In genomic region chr19:47203254-47203653, GRCh38 we compare ENCODE assay signal across 26 cellular contexts. TPM values are rescaled to one million over a fixed set of nuclear protein-coding genes. Genes with fewer than 3 reads are reported as not detected.
DNase-seq lines count a peak whose midpoint lies in the region; ATAC-seq, FAIRE-seq and TF ChIP-seq lines count a peak whose summit lies in the region.
"Had no signal": no experiment of that assay in that cellular context is flagged by ENCODE, and none has a peak within 500 bp of the region (broad histone marks: within the 10 kb centered on the region; RNA-seq: fewer than 3 reads in every experiment).

No MANE protein-coding gene starts in this region.

- no peaks in the 10 kb centered on the region for H3K27me3 ChIP-seq in endodermal cell (ENCODE audit: control insufficient read depth, insufficient read depth, low read length, poor library complexity, severe bottlenecking)
- H3K27me3 ChIP-seq: BLaER1 treated with 17β-estradiol and CSF1 and Interleukin-3, amounts not matched to agents 10 nM and 100 nM; dorsolateral prefrontal cortex; neutrophil had no signal

- DNase-seq in activated T-cell treated with anti-CD3 and anti-CD28 coated beads, Interleukin-2, amount 50 U/mL, for 72 hours, result no peak
- DNase-seq in activated T-cell treated with anti-CD3 and anti-CD28 coated beads, Interleukin-2, amount 50 U/mL, for 1 hour, result no peak
- DNase-seq in NCI-H460 (ENCODE audit: extremely low read depth, low read depth) (peak; percentile 38), endodermal cell (no peak), GM12892 (ENCODE audit: insufficient read length) (no peak), NCI-H510A (lab: John Stamatoyannopoulos, UW) (no peak)
- DNase-seq: ACHN; activated CD4-positive, alpha-beta T cell treated with anti-CD3 and anti-CD28 coated beads, Interleukin-2, amount 50 U/mL, for 48 hours; activated T-cell treated with anti-CD3 and anti-CD28 coated beads for 4 hours; aorta; Calu3; central memory CD4-positive, alpha-beta T cell; DND-41; dorsolateral prefrontal cortex; Karpas-422; mammary epithelial cell; NCI-H1694 treated with DMSO at 0.1 percent for 48 hours; NCI-H69; psoas muscle; substantia nigra had no signal

- 96 to 97% methylated on average over 3 of the region's 3 CpGs for WGBS in endodermal cell (ENCODE audit: insufficient coverage in 1 of 2, insufficient read length in 1 of 2), 2 experiments

- H3K36me3 ChIP-seq in endodermal cell (ENCODE audit: control insufficient read depth, insufficient read depth, low read length), result peaks cover 82% of the 10 kb centered on the region

- H3K9ac ChIP-seq in endodermal cell (ENCODE audit: extremely low read depth, low read length, poor library complexity, severe bottlenecking), result no peak overlapping the region

- H3K4me1 Mint-ChIP-seq in activated T-cell treated with anti-CD3 and anti-CD28 coated beads, Interleukin-2, amount 50 U/mL, for 72 hours (ENCODE audit: low read depth), result peaks cover 11% of the 10 kb centered on the region
- peaks cover 6% of the 10 kb centered on the region for H3K4me1 Mint-ChIP-seq in endodermal cell
- peaks cover 19% of the 10 kb centered on the region for H3K4me1 Mint-ChIP-seq in stimulated activated memory B cell treated with anti-CD40 and anti-IgM and Interleukin-4, amounts not matched to agents 10 μg/mL and 1 μg/mL and 100 μg/mL, for 72 hours

- H3K4me1 ChIP-seq in endodermal cell (ENCODE audit: control insufficient read depth, insufficient read depth, low read length), result no peaks in the 10 kb centered on the region
- H3K4me1 ChIP-seq: psoas muscle had no signal

- no peaks in the 10 kb centered on the region for H3K9me3 Mint-ChIP-seq in activated T-cell treated with anti-CD3 and anti-CD28 coated beads, Interleukin-2, amount 50 U/mL, for 72 hours
- no peaks in the 10 kb centered on the region for H3K9me3 Mint-ChIP-seq in endodermal cell
- H3K9me3 Mint-ChIP-seq in stimulated activated memory B cell treated with anti-CD40 and anti-IgM and Interleukin-4, amounts not matched to agents 10 μg/mL and 1 μg/mL and 100 μg/mL, for 72 hours, result no peaks in the 10 kb centered on the region

- no peaks in the 10 kb centered on the region for H3K9me3 ChIP-seq in endodermal cell (ENCODE audit: control insufficient read depth, low read length)
- H3K9me3 ChIP-seq: BLaER1 treated with 17β-estradiol and CSF1 and Interleukin-3, amounts not matched to agents 10 nM and 100 nM; neutrophil; psoas muscle had no signal

- H3K27ac Mint-ChIP-seq in activated T-cell treated with anti-CD3 and anti-CD28 coated beads, Interleukin-2, amount 50 U/mL, for 72 hours, result peak overlapping the region; percentile 1
- H3K27ac Mint-ChIP-seq in endodermal cell, result peak overlapping the region; percentile 16
- H3K27ac Mint-ChIP-seq in stimulated activated memory B cell treated with anti-CD40 and anti-IgM and Interleukin-4, amounts not matched to agents 10 μg/mL and 1 μg/mL and 100 μg/mL, for 72 hours, result peak overlapping the region; percentile 79

- H3K36me3 Mint-ChIP-seq in activated T-cell treated with anti-CD3 and anti-CD28 coated beads, Interleukin-2, amount 50 U/mL, for 72 hours (ENCODE audit: insufficient read depth in 2 of 2), result peaks cover 13 to 44% of the 10 kb centered on the region in 2 donors
- peaks cover 82% of the 10 kb centered on the region for H3K36me3 Mint-ChIP-seq in endodermal cell (ENCODE audit: low read depth)
- peaks cover 65% of the 10 kb centered on the region for H3K36me3 Mint-ChIP-seq in stimulated activated memory B cell treated with anti-CD40 and anti-IgM and Interleukin-4, amounts not matched to agents 10 μg/mL and 1 μg/mL and 100 μg/mL, for 72 hours

- no peak overlapping the region for H3K4me3 Mint-ChIP-seq in activated T-cell treated with anti-CD3 and anti-CD28 coated beads, Interleukin-2, amount 50 U/mL, for 72 hours
- no peak overlapping the region for H3K4me3 Mint-ChIP-seq in endodermal cell
- H3K4me3 Mint-ChIP-seq in stimulated activated memory B cell treated with anti-CD40 and anti-IgM and Interleukin-4, amounts not matched to agents 10 μg/mL and 1 μg/mL and 100 μg/mL, for 72 hours, result no peak overlapping the region
- H3K4me3 Mint-ChIP-seq: activated naive CD8-positive, alpha-beta T cell had no signal

- TF ChIP-seq POLR2A in GM12892 (IDR thresholded peaks at IDR 0.05; ENCODE audit: low read depth, low read length), result no peak

- no peaks in the 10 kb centered on the region for H3K27me3 Mint-ChIP-seq in activated T-cell treated with anti-CD3 and anti-CD28 coated beads, Interleukin-2, amount 50 U/mL, for 72 hours (ENCODE audit: low read depth)
- no peaks in the 10 kb centered on the region for H3K27me3 Mint-ChIP-seq in endodermal cell (ENCODE audit: insufficient read depth)
- no peaks in the 10 kb centered on the region for H3K27me3 Mint-ChIP-seq in stimulated activated memory B cell treated with anti-CD40 and anti-IgM and Interleukin-4, amounts not matched to agents 10 μg/mL and 1 μg/mL and 100 μg/mL, for 72 hours
- H3K27me3 Mint-ChIP-seq: activated naive CD8-positive, alpha-beta T cell had no signal

- no peak for ATAC-seq in activated T-cell treated with anti-CD3 and anti-CD28 coated beads, Interleukin-2, amount 50 U/mL, for 72 hours (replicated peaks in 1 of 2)
- ATAC-seq in stimulated activated memory B cell treated with anti-CD40 and anti-IgM and Interleukin-4, amounts not matched to agents 10 μg/mL and 1 μg/mL and 100 μg/mL, for 72 hours, result no peak
- ATAC-seq in HG03469 (IDR thresholded peaks at IDR 0.05; ENCODE audit: unreplicated experiment), result no peak
- ATAC-seq: psoas muscle had no signal

- no peak for FAIRE-seq in GM12892 (lab: Jason Lieb, UNC)
- FAIRE-seq: H1 had no signal

- no peak overlapping the region for H3K4me3 ChIP-seq in endodermal cell (ENCODE audit: low read length)
- H3K4me3 ChIP-seq: BLaER1 treated with 17β-estradiol and CSF1 and Interleukin-3, amounts not matched to agents 10 nM and 100 nM; dorsolateral prefrontal cortex; psoas muscle had no signal

- H3K27ac ChIP-seq in endodermal cell (ENCODE audit: low read depth, low read length), result no peak overlapping the region
- H3K27ac ChIP-seq: dorsolateral prefrontal cortex, neutrophil, psoas muscle had no signal

- no peak for TF ChIP-seq CTCF in endodermal cell (conservative IDR thresholded peaks at IDR 0.05)

RNA-seq across cellular contexts. Expression of gene BBC3, which starts 27.7 kb away (rescaled TPM):
- total RNA-seq in activated T-cell treated with anti-CD3 and anti-CD28 coated beads, Interleukin-2, amount 50 U/mL, for 72 hours, result 10 to 100 TPM; 41.4 to 59.2 TPM
- 6.9 and 9.5 TPM in 2 replicates for total RNA-seq in NCI-H460 (2014; rRNA removed; shearing (Covaris generic))
- polyA plus RNA-seq in NCI-H460 (2014; cell fraction: nucleus; rRNA removed), result 9.6 and 10.5 TPM in 2 replicates
- total RNA-seq in endodermal cell, result 10 to 100 TPM in 1 of 2 donors, 1 to 10 TPM in 1; 8.8 to 13.4 TPM
- polyA plus RNA-seq in endodermal cell (2013, experiment 1 of 2), result 25.1 TPM
- polyA plus RNA-seq in endodermal cell (2013, experiment 2 of 2), result 23.6 TPM
- 6.5 TPM for polyA plus RNA-seq in GM12892 (2012; ENCODE audit: missing spikeins)

RNA-seq across cellular contexts. Expression of gene CCDC9, which starts 53.1 kb away (rescaled TPM):
- total RNA-seq in activated T-cell treated with anti-CD3 and anti-CD28 coated beads, Interleukin-2, amount 50 U/mL, for 72 hours, result 10 to 100 TPM; 51.6 to 51.7 TPM
- total RNA-seq in NCI-H460 (2014; rRNA removed; shearing (Covaris generic)), result 6.0 and 6.1 TPM in 2 replicates
- 9.7 and 14.5 TPM in 2 replicates for polyA plus RNA-seq in NCI-H460 (2014; cell fraction: nucleus; rRNA removed)
- total RNA-seq in endodermal cell, result 10 to 100 TPM; 33.8 to 46.2 TPM
- polyA plus RNA-seq in endodermal cell (2013, experiment 1 of 2), result 25.5 TPM
- polyA plus RNA-seq in endodermal cell (2013, experiment 2 of 2), result 23.5 TPM
- 8.4 TPM for polyA plus RNA-seq in GM12892 (2012; ENCODE audit: missing spikeins)

Comparison
In these comparisons a context has a peak if more than half of its experiments do, and no peak if none do; other contexts are left out.
1. H3K27ac Mint-ChIP-seq: peak in every context shown above with its lines; median percentile 79 in stimulated activated memory B cell treated with anti-CD40 and anti-IgM and Interleukin-4, amounts not matched to agents 10 μg/mL and 1 μg/mL and 100 μg/mL, for 72 hours; 16 in endodermal cell; 1 in activated T-cell treated with anti-CD3 and anti-CD28 coated beads, Interleukin-2, amount 50 U/mL, for 72 hours.